In the genomic region with DNA sequence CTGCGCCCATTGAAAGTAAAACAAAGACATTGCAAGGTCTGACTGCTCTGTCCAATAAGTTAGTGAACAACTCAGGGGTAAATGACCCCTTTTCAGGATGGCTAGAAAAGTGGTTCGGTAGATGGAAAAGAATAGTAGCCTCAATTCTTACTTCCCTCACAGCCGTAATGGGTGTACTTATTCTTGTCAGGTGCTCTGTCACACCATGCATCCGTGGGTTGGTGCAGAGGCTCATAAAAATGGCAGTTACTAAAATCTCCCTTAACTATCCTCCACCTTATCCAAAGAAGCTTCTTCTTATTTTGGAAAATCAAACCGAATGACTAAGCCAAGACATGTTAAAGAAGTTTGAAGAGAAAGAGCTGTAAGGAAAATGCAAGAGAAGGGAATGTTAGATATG, we compare ENCODE assay signal across 15 cellular contexts. TPM values are rescaled to one million over a fixed set of nuclear protein-coding genes. Genes with fewer than 3 reads are reported as not detected.
A peak's percentile ranks its signal among the peaks of the same experiment; 100 is the strongest.
DNase-seq lines count a peak whose midpoint lies in the region; ATAC-seq and TF ChIP-seq lines count a peak whose summit lies in the region.
"Had no signal": no experiment of that assay in that cellular context is flagged by ENCODE, and none has a peak within 500 bp of the region (broad histone marks: within the 10 kb centered on the region; RNA-seq: fewer than 3 reads in every experiment).

No MANE protein-coding gene starts in this region.

- H3K27me3 ChIP-seq in Caco-2 (replicated peaks; ENCODE audit: control insufficient read depth, insufficient read depth, low read length), result no peaks in the 10 kb centered on the region
- H3K27me3 ChIP-seq in PC-9 (ENCODE audit: insufficient read depth, low read depth), result no peaks in the 10 kb centered on the region
- H3K27me3 ChIP-seq in esophagus (ENCODE audit: control insufficient read depth in 1 of 2, insufficient read depth in 2 of 2, low read length in 2 of 2), result no peaks in the 10 kb centered on the region
- H3K27me3 ChIP-seq in smooth muscle cell (ENCODE audit: low read depth), result no peaks in the 10 kb centered on the region

- H3K4me1 ChIP-seq in Caco-2 (no peaks in the 10 kb centered on the region), PC-9 (replicated peaks; ENCODE audit: insufficient read depth) (peaks cover 10% of the 10 kb centered on the region), esophagus (ENCODE audit: control insufficient read depth in 2 of 2, insufficient read depth in 2 of 2, low read length in 1 of 2) (no peaks in the 10 kb centered on the region), smooth muscle cell (ENCODE audit: low read depth) (peaks cover 8% of the 10 kb centered on the region)

- POLR2A ChIA-PET in Caco-2 (lab: Charles Lee), result no interaction called here
- POLR2A ChIA-PET in PC-9 (lab: Charles Lee; ENCODE audit: unreplicated experiment), result no interaction called here

- CTCF ChIA-PET in Caco-2 (lab: Charles Lee) (no interaction called here), PC-9 (lab: Charles Lee) (no interaction called here)

- H3K9me3 Mint-ChIP-seq in Caco-2 (ENCODE audit: unreplicated experiment), result peaks cover 19% of the 10 kb centered on the region
- peaks cover 4% of the 10 kb centered on the region for H3K9me3 Mint-ChIP-seq in stimulated activated memory B cell treated with anti-CD40 and anti-IgM and Interleukin-4, amounts not matched to agents 10 μg/mL and 1 μg/mL and 100 μg/mL, for 72 hours
- H3K9me3 Mint-ChIP-seq: CD4-positive, alpha-beta T cell; HFFc6 had no signal

- intact Hi-C loops in Caco-2 (cut with micrococcal nuclease; ENCODE audit: unreplicated experiment) (no loop called here), PC-9 (cut with micrococcal nuclease; ENCODE audit: unreplicated experiment) (no loop called here), cardiac septum (cut with DNase I) (no loop called here)

- H3K27ac Mint-ChIP-seq in Caco-2 (ENCODE audit: unreplicated experiment), result peak overlapping the region; percentile 23
- H3K27ac Mint-ChIP-seq in stimulated activated memory B cell treated with anti-CD40 and anti-IgM and Interleukin-4, amounts not matched to agents 10 μg/mL and 1 μg/mL and 100 μg/mL, for 72 hours, result no peak overlapping the region
- H3K27ac Mint-ChIP-seq: B cell; CD4-positive, alpha-beta T cell; HFFc6 had no signal

- H3K27ac ChIP-seq in PC-9 (peak overlapping the region; percentile 67), esophagus (ENCODE audit: low read depth in 2 of 2, low read length in 1 of 2) (peak overlapping the region; percentile 14 to 55), smooth muscle cell (ENCODE audit: low read depth) (peak overlapping the region; percentile 92)

- H3K9me3 ChIP-seq in Caco-2 (no peaks in the 10 kb centered on the region; the same call in 1 of the 2 replicates), PC-9 (ENCODE audit: insufficient read depth, low read depth) (peaks cover 32% of the 10 kb centered on the region), esophagus (ENCODE audit: control insufficient read depth in 2 of 2, insufficient read depth in 1 of 2, low read depth in 1 of 2, low read length in 1 of 2) (peaks cover 2 to 8% of the 10 kb centered on the region in 2 donors), smooth muscle cell (replicated peaks; ENCODE audit: low read depth) (no peaks in the 10 kb centered on the region)
- H3K9me3 ChIP-seq: HAP-1 had no signal

- H3K79me2 ChIP-seq in PC-9 (ENCODE audit: low read depth) (peaks cover 16% of the 10 kb centered on the region), smooth muscle cell (ENCODE audit: low read depth) (peaks cover 85% of the 10 kb centered on the region)

- 94% methylated on average over 5 of the region's 5 CpGs for WGBS in esophagus, 2 donors
- 94% methylated on average over 5 of the region's 5 CpGs for WGBS in smooth muscle cell (ENCODE audit: low lambda C conversion rate)

- peaks cover 44% of the 10 kb centered on the region for H3K36me3 Mint-ChIP-seq in Caco-2 (ENCODE audit: insufficient read depth, unreplicated experiment)
- peaks cover 32% of the 10 kb centered on the region for H3K36me3 Mint-ChIP-seq in stimulated activated memory B cell treated with anti-CD40 and anti-IgM and Interleukin-4, amounts not matched to agents 10 μg/mL and 1 μg/mL and 100 μg/mL, for 72 hours

- H3K36me3 ChIP-seq in Caco-2 (ENCODE audit: control insufficient read depth, insufficient read depth, low read length) (no peaks in the 10 kb centered on the region), PC-9 (ENCODE audit: low read depth) (peaks cover 24% of the 10 kb centered on the region), esophagus (ENCODE audit: control insufficient read depth in 2 of 2, insufficient read depth in 2 of 2, low read length in 1 of 2) (peaks cover 0 to 2% of the 10 kb centered on the region in 2 donors), smooth muscle cell (ENCODE audit: low read depth) (no peaks in the 10 kb centered on the region)

- TSS peak; percentile 30 for BruUV-seq in Caco-2 (replicated peaks; lab: Mats Ljungman, UMichigan)
- no TSS peak for BruUV-seq in PC-9 (replicated peaks; lab: Mats Ljungman, UMichigan)

- TF ChIP-seq CTCF in Caco-2 (IDR thresholded peaks at IDR 0.05; ENCODE audit: insufficient read depth in 1 of 2, low read depth in 1 of 2, low read length in 1 of 2, severe bottlenecking in 1 of 2, unreplicated experiment in 1 of 2), result no peak
- no peak for TF ChIP-seq CTCF in PC-9 (conservative IDR thresholded peaks at IDR 0.05)
- no peak for TF ChIP-seq CTCF in smooth muscle cell (IDR thresholded peaks at IDR 0.05; ENCODE audit: borderline replicate concordance, insufficient read depth, poor library complexity, severe bottlenecking)

- no peaks in the 10 kb centered on the region for H3K27me3 Mint-ChIP-seq in Caco-2 (ENCODE audit: insufficient read depth, unreplicated experiment)
- H3K27me3 Mint-ChIP-seq in stimulated activated memory B cell treated with anti-CD40 and anti-IgM and Interleukin-4, amounts not matched to agents 10 μg/mL and 1 μg/mL and 100 μg/mL, for 72 hours, result no peaks in the 10 kb centered on the region
- H3K27me3 Mint-ChIP-seq: B cell; CD4-positive, alpha-beta T cell had no signal

- H3K4me2 ChIP-seq in PC-9, result no peak overlapping the region
- no peak overlapping the region for H3K4me2 ChIP-seq in smooth muscle cell

- H3F3A ChIP-seq in PC-9 (ENCODE audit: insufficient read depth, low read depth), result peaks cover 16% of the 10 kb centered on the region; the same call in 1 of the 2 replicates
- no peaks in the 10 kb centered on the region for H3F3A ChIP-seq in smooth muscle cell (ENCODE audit: low read depth)

- H4K20me1 ChIP-seq in PC-9 (ENCODE audit: insufficient read depth) (no peaks in the 10 kb centered on the region), smooth muscle cell (ENCODE audit: low read depth) (peaks cover 18% of the 10 kb centered on the region)

- H2AFZ ChIP-seq in PC-9 (no peak overlapping the region), smooth muscle cell (ENCODE audit: low read depth) (no peak overlapping the region)

- no peak overlapping the region for H3K4me3 Mint-ChIP-seq in Caco-2 (ENCODE audit: unreplicated experiment)
- H3K4me3 Mint-ChIP-seq in stimulated activated memory B cell treated with anti-CD40 and anti-IgM and Interleukin-4, amounts not matched to agents 10 μg/mL and 1 μg/mL and 100 μg/mL, for 72 hours, result no peak overlapping the region
- H3K4me3 Mint-ChIP-seq: B cell; CD4-positive, alpha-beta T cell; HFFc6 had no signal

- H3K9ac ChIP-seq in smooth muscle cell (ENCODE audit: low read depth), result peak overlapping the region; percentile 68

- H3K4me3 ChIP-seq in Caco-2 (ENCODE audit: low read depth, low read length) (no peak overlapping the region), PC-9 (no peak overlapping the region), esophagus (ENCODE audit: low read depth in 1 of 2, low read length in 2 of 2) (no peak overlapping the region), smooth muscle cell (no peak overlapping the region)
- H3K4me3 ChIP-seq: HAP-1 had no signal

- H3K9me2 ChIP-seq in PC-9 (ENCODE audit: insufficient read depth), result no peaks in the 10 kb centered on the region

- peaks cover 7% of the 10 kb centered on the region for H3K4me1 Mint-ChIP-seq in Caco-2 (ENCODE audit: low read depth, unreplicated experiment)
- peaks cover 7% of the 10 kb centered on the region for H3K4me1 Mint-ChIP-seq in stimulated activated memory B cell treated with anti-CD40 and anti-IgM and Interleukin-4, amounts not matched to agents 10 μg/mL and 1 μg/mL and 100 μg/mL, for 72 hours

- DNase-seq in Caco-2, result no peak
- no peak for DNase-seq in PC-9
- DNase-seq in smooth muscle cell (lab: John Stamatoyannopoulos, UW; ENCODE audit: unreplicated experiment), result no peak
- no peak for DNase-seq in cardiac septum (ENCODE audit: low spot score)
- no peak for DNase-seq in NCI-H510A treated with DMSO at 0.1 percent for 48 hours (lab: John Stamatoyannopoulos, UW)
- DNase-seq in COR-L47 (lab: John Stamatoyannopoulos, UW), result no peak
- DNase-seq: C1 segment of cervical spinal cord; CD4-positive, alpha-beta T cell; GF-D8; HFFc6 had no signal

- ATAC-seq in stimulated activated memory B cell treated with anti-CD40 and anti-IgM and Interleukin-4, amounts not matched to agents 10 μg/mL and 1 μg/mL and 100 μg/mL, for 72 hours, result no peak
- ATAC-seq: HepG2 had no signal

RNA-seq across cellular contexts. Expression of gene ZNF83, which starts 31.4 kb away (rescaled TPM):
- total RNA-seq in Caco-2 (2022), result 36.8 and 39.4 TPM in 2 replicates
- 54.6 and 60.6 TPM in 2 replicates for total RNA-seq in PC-9 (2021)
- polyA plus RNA-seq in esophagus, result 10 to 100 TPM; 17.5 to 59.7 TPM
- total RNA-seq in smooth muscle cell, result 53.2 and 60.0 TPM in 2 replicates
- 20.6 and 32.9 TPM in 2 replicates for polyA plus RNA-seq in smooth muscle cell
- 16.8 TPM for total RNA-seq in cardiac septum

Comparison
In these comparisons a context has a peak if more than half of its experiments do, and no peak if none do; other contexts are left out.
1. H3K27ac ChIP-seq: peak in every context shown above with its lines; median percentile 92 in smooth muscle cell; 67 in PC-9; 34 in esophagus.